Comparison of ENCODE assay signal across 8 cellular contexts in genomic region chr1:50976111-50976889, GRCh38. TPM values are rescaled to one million over a fixed set of nuclear protein-coding genes. Genes with fewer than 3 reads are reported as not detected.
DNase-seq lines count a peak whose midpoint lies in the region; ATAC-seq and TF ChIP-seq lines count a peak whose summit lies in the region.

No MANE protein-coding gene starts in this region.

- no peak overlapping the region for H3K27ac ChIP-seq in ACC112 (ENCODE audit: low read depth, low read length)
- peak overlapping the region; percentile 96 to 97 for H3K27ac ChIP-seq in thoracic aorta

- no peaks in the 10 kb centered on the region for H3K9me3 Mint-ChIP-seq in activated T-helper 2 cell treated with anti-CD3 and anti-CD28 coated beads, Interferon-gamma antibody, Interleukin-2, Interleukin-4, amounts not matched to agents 10 μg/mL and 5 μg/mL and 100 μg/mL, durations not matched to agents 14 hours and 24 hours and 36 hours

- H3K9me3 ChIP-seq in thoracic aorta, result no peaks in the 10 kb centered on the region

- peaks cover 20% of the 10 kb centered on the region for H3K4me1 ChIP-seq in ACC112 (ENCODE audit: control insufficient read depth, insufficient read depth, low read length, unreplicated experiment)
- peaks cover 0 to 11% of the 10 kb centered on the region in 2 donors for H3K4me1 ChIP-seq in thoracic aorta (ENCODE audit: control insufficient read depth in 1 of 2, low read depth in 2 of 2)

- H3K4me3 ChIP-seq in ACC112 (ENCODE audit: low read depth, low read length), result peak overlapping the region; percentile 93
- H3K4me3 ChIP-seq in thoracic aorta, result peak overlapping the region; percentile 100

- peaks cover 40% of the 10 kb centered on the region for H3K36me3 Mint-ChIP-seq in activated T-helper 2 cell treated with anti-CD3 and anti-CD28 coated beads, Interferon-gamma antibody, Interleukin-2, Interleukin-4, amounts not matched to agents 10 μg/mL and 5 μg/mL and 100 μg/mL, durations not matched to agents 14 hours and 24 hours and 36 hours (ENCODE audit: low read depth)

- no peak for TF ChIP-seq CTCF in thoracic aorta (IDR thresholded peaks at IDR 0.05)

- H3K27ac Mint-ChIP-seq in activated T-helper 2 cell treated with anti-CD3 and anti-CD28 coated beads, Interferon-gamma antibody, Interleukin-2, Interleukin-4, amounts not matched to agents 10 μg/mL and 5 μg/mL and 100 μg/mL, durations not matched to agents 14 hours and 24 hours and 36 hours, result no peak overlapping the region

- peaks cover 30% of the 10 kb centered on the region for H3K4me1 Mint-ChIP-seq in activated T-helper 2 cell treated with anti-CD3 and anti-CD28 coated beads, Interferon-gamma antibody, Interleukin-2, Interleukin-4, amounts not matched to agents 10 μg/mL and 5 μg/mL and 100 μg/mL, durations not matched to agents 14 hours and 24 hours and 36 hours (ENCODE audit: low read depth)

- H3K36me3 ChIP-seq in ACC112 (ENCODE audit: insufficient read depth, low read length), result no peaks in the 10 kb centered on the region
- H3K36me3 ChIP-seq in thoracic aorta, result no peaks in the 10 kb centered on the region

- intact Hi-C loops in activated T-helper 2 cell treated with anti-CD3 and anti-CD28 coated beads, Interferon-gamma antibody, Interleukin-2, Interleukin-4, amounts not matched to agents 10 μg/mL and 5 μg/mL and 100 μg/mL, durations not matched to agents 14 hours and 24 hours and 36 hours (cut with micrococcal nuclease), result loop anchor here (10.0 kb wide), 2 partner anchors 219 to 569 kb away; no protein-coding TSS in a partner anchor
- intact Hi-C loops in left colon (cut with DNase I, micrococcal nuclease), result no loop called here

- peaks cover 39% of the 10 kb centered on the region for H3K79me2 ChIP-seq in ACC112 (ENCODE audit: control insufficient read depth, insufficient read depth, low read length, unreplicated experiment)

- H2AFZ ChIP-seq in ACC112 (ENCODE audit: low read length, unreplicated experiment), result no peak overlapping the region

- peak; percentile 9 for ATAC-seq in GM19351 (IDR thresholded peaks at IDR 0.05; ENCODE audit: unreplicated experiment)
- no peak for ATAC-seq in thoracic aorta (ENCODE audit: insufficient number of reproducible peaks, low FRiP score, low read depth)
- ATAC-seq in left colon, result no peak

- no peaks in the 10 kb centered on the region for H3K27me3 ChIP-seq in ACC112 (ENCODE audit: insufficient read depth, low read length)
- H3K27me3 ChIP-seq in thoracic aorta (replicated peaks; ENCODE audit: insufficient read depth), result no peaks in the 10 kb centered on the region

- H3K27me3 Mint-ChIP-seq in activated T-helper 2 cell treated with anti-CD3 and anti-CD28 coated beads, Interferon-gamma antibody, Interleukin-2, Interleukin-4, amounts not matched to agents 10 μg/mL and 5 μg/mL and 100 μg/mL, durations not matched to agents 14 hours and 24 hours and 36 hours (ENCODE audit: low read depth), result peaks cover 51% of the 10 kb centered on the region

- DNase-seq in NCI-H128 (lab: John Stamatoyannopoulos, UW; ENCODE audit: unreplicated experiment), result peak; percentile 72
- DNase-seq in activated T-helper 2 cell treated with anti-CD3 and anti-CD28 coated beads, Interferon-gamma antibody, Interleukin-2, Interleukin-4, amounts not matched to agents 10 μg/mL and 5 μg/mL and 100 μg/mL, durations not matched to agents 14 hours and 24 hours and 36 hours (ENCODE audit: low spot score), result no peak
- DNase-seq in inferior parietal cortex (ENCODE audit: extremely low spot score), result peak; percentile 33
- DNase-seq in thoracic aorta (ENCODE audit: low spot score), result no peak
- DNase-seq in NCI-H1436 (lab: John Stamatoyannopoulos, UW), result no peak
- no peak for DNase-seq in left colon

- peak overlapping the region; percentile 77 for H3K4me3 Mint-ChIP-seq in activated T-helper 2 cell treated with anti-CD3 and anti-CD28 coated beads, Interferon-gamma antibody, Interleukin-2, Interleukin-4, amounts not matched to agents 10 μg/mL and 5 μg/mL and 100 μg/mL, durations not matched to agents 14 hours and 24 hours and 36 hours (ENCODE audit: low read depth)

RNA-seq across cellular contexts. Expression of gene CDKN2C, which starts 6.3 kb away (rescaled TPM):
- total RNA-seq in activated T-helper 2 cell treated with anti-CD3 and anti-CD28 coated beads, Interferon-gamma antibody, Interleukin-2, Interleukin-4, amounts not matched to agents 10 μg/mL and 5 μg/mL and 100 μg/mL, durations not matched to agents 14 hours and 24 hours and 36 hours, result 14.5 and 15.1 TPM in 2 replicates
- total RNA-seq in thoracic aorta, result 10 to 100 TPM; 10.3 to 12.6 TPM
- total RNA-seq in left colon, result 1 to 10 TPM; 5.8 to 6.4 TPM

RNA-seq across cellular contexts. Expression of gene FAF1, which starts 16.2 kb away (rescaled TPM):
- total RNA-seq in activated T-helper 2 cell treated with anti-CD3 and anti-CD28 coated beads, Interferon-gamma antibody, Interleukin-2, Interleukin-4, amounts not matched to agents 10 μg/mL and 5 μg/mL and 100 μg/mL, durations not matched to agents 14 hours and 24 hours and 36 hours, result 59.7 and 65.3 TPM in 2 replicates
- 10 to 100 TPM; 25.5 to 68.6 TPM for total RNA-seq in thoracic aorta
- 10 to 100 TPM; 48.8 to 52.6 TPM for total RNA-seq in left colon

Comparison
In these comparisons a context has a peak if more than half of its experiments do, and no peak if none do; other contexts are left out.
1. DNase-seq: peak in NCI-H128 (single experiment) and inferior parietal cortex (single experiment); none in activated T-helper 2 cell treated with anti-CD3 and anti-CD28 coated beads, Interferon-gamma antibody, Interleukin-2, Interleukin-4, amounts not matched to agents 10 μg/mL and 5 μg/mL and 100 μg/mL, durations not matched to agents 14 hours and 24 hours and 36 hours (single experiment), thoracic aorta (single experiment), NCI-H1436 (single experiment) and left colon (0 of 2).